Comparison of ENCODE assay signal across 9 cellular contexts in the genomic region with DNA sequence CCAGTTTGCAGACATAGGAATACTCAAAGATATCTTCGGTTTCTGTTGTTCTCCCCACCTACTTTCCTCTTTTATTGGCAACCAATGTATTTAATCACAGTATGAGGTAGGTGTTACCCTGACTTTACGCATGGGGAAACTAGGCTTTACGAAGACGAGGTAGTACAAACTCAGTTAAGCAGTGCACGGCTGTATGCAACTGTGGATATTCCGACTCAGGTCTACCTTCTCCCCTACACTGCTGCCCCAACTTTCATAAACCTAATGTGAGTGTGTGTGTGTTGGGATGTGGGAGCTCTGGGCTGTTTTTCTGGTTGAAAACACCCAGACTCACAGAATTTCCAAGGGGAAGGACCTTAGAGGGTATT. TPM values are rescaled to one million over a fixed set of nuclear protein-coding genes. Genes with fewer than 3 reads are reported as not detected.
DNase-seq lines count a peak whose midpoint lies in the region; ATAC-seq and TF ChIP-seq lines count a peak whose summit lies in the region.
"Had no signal": no experiment of that assay in that cellular context is flagged by ENCODE, and none has a peak within 500 bp of the region (broad histone marks: within the 10 kb centered on the region; RNA-seq: fewer than 3 reads in every experiment).

No MANE protein-coding gene starts in this region.

- H4K20me1 ChIP-seq in DOHH2 (ENCODE audit: control insufficient read depth, insufficient read depth, low read depth, low read length), result no peaks in the 10 kb centered on the region
- no peaks in the 10 kb centered on the region for H4K20me1 ChIP-seq in OCI-LY3 (ENCODE audit: insufficient read depth, low read length)

- no peaks in the 10 kb centered on the region for H3K36me3 Mint-ChIP-seq in effector memory CD8-positive, alpha-beta T cell (ENCODE audit: insufficient read depth)
- no peaks in the 10 kb centered on the region for H3K36me3 Mint-ChIP-seq in osteocyte (ENCODE audit: unreplicated experiment)

- no peaks in the 10 kb centered on the region for H3K9me2 ChIP-seq in DOHH2 (replicated peaks; ENCODE audit: control insufficient read depth, low read length)

- peaks cover 19% of the 10 kb centered on the region for H3K4me1 ChIP-seq in DOHH2 (ENCODE audit: control insufficient read depth, low read length)
- peaks cover 10% of the 10 kb centered on the region for H3K4me1 ChIP-seq in OCI-LY3 (ENCODE audit: low read length)

- H3K9me3 ChIP-seq in DOHH2 (ENCODE audit: control insufficient read depth, insufficient read depth, low read length), result no peaks in the 10 kb centered on the region
- no peaks in the 10 kb centered on the region for H3K9me3 ChIP-seq in OCI-LY3 (ENCODE audit: insufficient read depth, low read length)

- no peaks in the 10 kb centered on the region for H3K9me3 Mint-ChIP-seq in effector memory CD8-positive, alpha-beta T cell
- no peaks in the 10 kb centered on the region for H3K9me3 Mint-ChIP-seq in osteocyte (ENCODE audit: unreplicated experiment)

- H3K4me2 ChIP-seq in DOHH2 (ENCODE audit: low read length) (peak overlapping the region; percentile 89), OCI-LY3 (ENCODE audit: low read length) (peak overlapping the region; percentile 81)

- peaks cover 10% of the 10 kb centered on the region for H3K27me3 ChIP-seq in DOHH2 (ENCODE audit: control insufficient read depth, low read length)
- H3K27me3 ChIP-seq in OCI-LY3 (ENCODE audit: low read depth, low read length), result peaks cover 46% of the 10 kb centered on the region
- H3K27me3 ChIP-seq: cardiac muscle cell had no signal

- peaks cover 21 to 32% of the 10 kb centered on the region in 2 donors for H3K27me3 Mint-ChIP-seq in effector memory CD8-positive, alpha-beta T cell
- peaks cover 11% of the 10 kb centered on the region for H3K27me3 Mint-ChIP-seq in osteocyte (ENCODE audit: unreplicated experiment)

- peaks cover 3% of the 10 kb centered on the region; the same call in 1 of the 2 replicates for H3K79me2 ChIP-seq in DOHH2 (ENCODE audit: control insufficient read depth, low read length)
- H3K79me2 ChIP-seq in OCI-LY3 (ENCODE audit: low read length), result no peaks in the 10 kb centered on the region

- H3K27ac Mint-ChIP-seq in effector memory CD8-positive, alpha-beta T cell, result no peak overlapping the region
- peak overlapping the region; percentile 91 for H3K27ac Mint-ChIP-seq in osteocyte (ENCODE audit: unreplicated experiment)

- TF ChIP-seq CTCF in DOHH2 (IDR thresholded peaks at IDR 0.05; ENCODE audit: low read depth, low read length, poor library complexity, severe bottlenecking) (no peak), OCI-LY3 (IDR thresholded peaks at IDR 0.05; ENCODE audit: low read depth, low read length) (no peak), osteocyte (IDR thresholded peaks at IDR 0.05) (no peak)

- peak overlapping the region; percentile 78; the same call in 1 of the 2 replicates for H3K9ac ChIP-seq in OCI-LY3 (ENCODE audit: low read length)

- peak overlapping the region; percentile 78 to 88 for H3K4me3 Mint-ChIP-seq in effector memory CD8-positive, alpha-beta T cell
- peak overlapping the region; percentile 95 for H3K4me3 Mint-ChIP-seq in osteocyte (ENCODE audit: unreplicated experiment)

- H3K4me3 ChIP-seq in DOHH2 (ENCODE audit: low read length) (no peak overlapping the region), OCI-LY3 (ENCODE audit: low read length) (peak overlapping the region; percentile 95)

- H2AFZ ChIP-seq in OCI-LY3 (ENCODE audit: low read depth, low read length), result no peak overlapping the region

- H3K4me1 Mint-ChIP-seq in effector memory CD8-positive, alpha-beta T cell (ENCODE audit: low read depth in 2 of 2), result peaks cover 9 to 10% of the 10 kb centered on the region in 2 donors
- H3K4me1 Mint-ChIP-seq in osteocyte (ENCODE audit: unreplicated experiment), result peaks cover 36% of the 10 kb centered on the region

- H3K36me3 ChIP-seq in DOHH2 (ENCODE audit: control insufficient read depth, low read length) (no peaks in the 10 kb centered on the region), OCI-LY3 (replicated peaks; ENCODE audit: low read depth, low read length) (no peaks in the 10 kb centered on the region)
- H3K36me3 ChIP-seq: cardiac muscle cell had no signal

- no peaks in the 10 kb centered on the region; the same call in 1 of the 2 replicates for H3F3A ChIP-seq in DOHH2 (ENCODE audit: control insufficient read depth, insufficient read depth)

- H3K27ac ChIP-seq in DOHH2 (ENCODE audit: low read depth, low read length), result no peak overlapping the region
- no peak overlapping the region for H3K27ac ChIP-seq in OCI-LY3 (ENCODE audit: low read length)
- H3K27ac ChIP-seq: cardiac muscle cell had no signal

- DNase-seq in effector memory CD8-positive, alpha-beta T cell, result no peak
- DNase-seq in osteocyte (ENCODE audit: extremely low spot score, unreplicated experiment) (no peak), NCI-H2029 treated with DMSO at 0.1 percent for 48 hours (lab: John Stamatoyannopoulos, UW) (no peak)

- no peak for ATAC-seq in effector memory CD8-positive, alpha-beta T cell (replicated peaks)
- ATAC-seq in GM19035 (IDR thresholded peaks at IDR 0.05; ENCODE audit: unreplicated experiment) (no peak), HG02970 (IDR thresholded peaks at IDR 0.05; ENCODE audit: low FRiP score, unreplicated experiment) (no peak), HG03095 (IDR thresholded peaks at IDR 0.05; ENCODE audit: unreplicated experiment) (no peak)

RNA-seq across cellular contexts. Expression of a gene that starts 1.2 kb away (rescaled TPM):
- 30.5 and 35.0 TPM in 2 replicates for total RNA-seq in osteocyte

RNA-seq across cellular contexts. Expression of a gene that starts 51.9 kb away (rescaled TPM):
- total RNA-seq in osteocyte, result 14.0 and 14.5 TPM in 2 replicates
